ENCODE assay signal across 25 cellular contexts in genomic region chr2:45396671-45397070, GRCh38.
DNase-seq lines count a peak whose midpoint lies in the region; ATAC-seq, FAIRE-seq and TF ChIP-seq lines count a peak whose summit lies in the region.
"Had no signal": no experiment of that assay in that cellular context is flagged by ENCODE, and none has a peak within 500 bp of the region (broad histone marks: within the 10 kb centered on the region; RNA-seq: fewer than 3 reads in every experiment).

No MANE protein-coding gene starts in this region.

- TF ChIP-seq EP300 in Ishikawa (IDR thresholded peaks at IDR 0.05; ENCODE audit: borderline replicate concordance) (no peak), SK-N-SH (IDR thresholded peaks at IDR 0.05; ENCODE audit: borderline replicate concordance in 1 of 2, low read depth in 1 of 2, low read length in 1 of 2) (no peak)

- H3K9me3 ChIP-seq in SK-N-SH, result no peaks in the 10 kb centered on the region
- H3K9me3 ChIP-seq: HAP-1 had no signal

- H3K4me3 ChIP-seq in SK-N-SH (ENCODE audit: low read depth in 2 of 2, low read length in 1 of 2), result no peak overlapping the region
- H3K4me3 ChIP-seq: HAP-1 had no signal

- no peak for TF ChIP-seq CTCF in WTC11 (IDR thresholded peaks at IDR 0.05)
- no peak for TF ChIP-seq CTCF in SK-N-SH (IDR thresholded peaks at IDR 0.05)

- FAIRE-seq in GM19239 (lab: Jason Lieb, UNC) (peak; percentile 62), HTR-8/SVneo (lab: Jason Lieb, UNC) (no peak)

- H3K27me3 Mint-ChIP-seq in WTC11 (ENCODE audit: low read depth), result no peaks in the 10 kb centered on the region
- H3K27me3 Mint-ChIP-seq: CD8-positive, alpha-beta memory T cell had no signal

- H3K4me1 ChIP-seq in SK-N-SH (ENCODE audit: control insufficient read depth in 1 of 2, insufficient read depth in 2 of 2, low read depth in 1 of 2, low read length in 1 of 2), result peaks cover 7 to 15% of the 10 kb centered on the region in 2 experiments; a peak in 3 of 4 replicates
- H3K4me1 ChIP-seq: HAP-1 had no signal

- H3K27ac ChIP-seq in SK-N-SH (ENCODE audit: low read depth in 2 of 2, low read length in 1 of 2), result no peak overlapping the region
- H3K27ac ChIP-seq: C4-2B had no signal

- 87% methylated on average over 1 of the region's 1 CpG for WGBS in SK-N-SH (ENCODE audit: low lambda C conversion rate)

- H3K27ac Mint-ChIP-seq in WTC11, result peak overlapping the region; percentile 69; the same call in 1 of the 2 replicates
- H3K27ac Mint-ChIP-seq: CD8-positive, alpha-beta memory T cell; T-helper 2 cell treated with Interferon-gamma antibody and Interleukin-4, amounts not matched to agents 5 μg/mL and 100 μg/mL, for 36 hours had no signal

- H3K9me2 ChIP-seq in SK-N-SH, result no peaks in the 10 kb centered on the region

- H3F3A ChIP-seq in SK-N-SH (replicated peaks; ENCODE audit: insufficient read depth), result no peaks in the 10 kb centered on the region

- TF ChIP-seq RAD21 in Ishikawa (IDR thresholded peaks at IDR 0.05; ENCODE audit: low read depth), result no peak
- TF ChIP-seq RAD21 in SK-N-SH (IDR thresholded peaks at IDR 0.05; ENCODE audit: low read length), result no peak

- CTCF ChIA-PET in WTC11 (lab: Charles Lee) (no interaction called here), SK-N-SH (lab: Yijun Ruan, JAX) (interaction anchor here (1.0 to 1.3 kb wide), 2 partner anchors 36 to 98 kb away, joined by 4 to 5 read pairs; no protein-coding TSS in a partner anchor)

- H3K4me2 ChIP-seq in SK-N-SH, result no peak overlapping the region

- no peak overlapping the region for H3K4me3 Mint-ChIP-seq in WTC11
- H3K4me3 Mint-ChIP-seq: CD8-positive, alpha-beta memory T cell; T-helper 2 cell treated with Interferon-gamma antibody and Interleukin-4, amounts not matched to agents 5 μg/mL and 100 μg/mL, for 36 hours had no signal

- H3K36me3 Mint-ChIP-seq in WTC11, result no peaks in the 10 kb centered on the region; the same call in 1 of the 2 replicates

- no peak for DNase-seq in GM19239 (ENCODE audit: insufficient read length, low spot score)
- no peak for DNase-seq in WTC11 (ENCODE audit: low spot score)
- DNase-seq in fibroblast of the conjunctiva (ENCODE audit: low read depth), result peak; percentile 17
- no peak for DNase-seq in SK-N-SH
- DNase-seq in HTR-8/SVneo (ENCODE audit: insufficient read length, low spot score), result no peak
- DNase-seq in NCI-H1417 treated with DMSO at 0.1 percent for 48 hours (lab: John Stamatoyannopoulos, UW), result no peak
- no peak for DNase-seq in RKO (ENCODE audit: low spot score)
- DNase-seq: Calu3; CD8-positive, alpha-beta memory T cell; DMS153; GF-D8; IMR-90; Karpas-422; NCI-H1694 treated with DMSO at 0.1 percent for 48 hours; NCI-H2107; NCI-H226; NCI-H774; PC-3; RPMI8226; SHP77 had no signal

- no peaks in the 10 kb centered on the region for H4K20me1 ChIP-seq in SK-N-SH (ENCODE audit: insufficient read depth)

- H3K9me3 Mint-ChIP-seq in WTC11, result no peaks in the 10 kb centered on the region
- H3K9me3 Mint-ChIP-seq: CD8-positive, alpha-beta memory T cell; T-helper 2 cell treated with Interferon-gamma antibody and Interleukin-4, amounts not matched to agents 5 μg/mL and 100 μg/mL, for 36 hours had no signal

- peaks cover 69% of the 10 kb centered on the region for H3K4me1 Mint-ChIP-seq in WTC11
- H3K4me1 Mint-ChIP-seq: CD8-positive, alpha-beta memory T cell had no signal

- no peaks in the 10 kb centered on the region for H3K79me2 ChIP-seq in SK-N-SH (ENCODE audit: insufficient read depth)

- H2AFZ ChIP-seq in SK-N-SH (ENCODE audit: low read depth), result no peak overlapping the region

- ATAC-seq in WTC11, result no peak
- ATAC-seq: PC-3, SK-N-SH treated with all-trans-retinoic acid at 6 μM for 48 hours had no signal

- POLR2A ChIA-PET in WTC11 (lab: Charles Lee), result no interaction called here
- POLR2A ChIA-PET in SK-N-SH (lab: Yijun Ruan, JAX), result no interaction called here

- peaks cover 6 to 14% of the 10 kb centered on the region in 2 experiments for H3K36me3 ChIP-seq in SK-N-SH (replicated peaks in 1 of 2; ENCODE audit: control insufficient read depth in 1 of 2, insufficient read depth in 2 of 2, low read length in 1 of 2)
- H3K36me3 ChIP-seq: HAP-1 had no signal

- H3K9ac ChIP-seq in SK-N-SH, result no peak overlapping the region

- no peaks in the 10 kb centered on the region for H3K27me3 ChIP-seq in SK-N-SH (ENCODE audit: insufficient read depth)

TF ChIP-seq in Ishikawa, 13 proteins besides CTCF, POLR2A, EP300 and RAD21:
- TF ChIP-seq TCF12 (IDR thresholded peaks at IDR 0.05; ENCODE audit: low read depth) (no peak), TAF1 (IDR thresholded peaks at IDR 0.05; ENCODE audit: low read depth) (no peak), CEBPB (IDR thresholded peaks at IDR 0.05) (0 out of 2 replicates have a peak, but pooled peaks have one; percentile 6)

TF ChIP-seq in WTC11, 78 proteins besides CTCF, POLR2A, EP300 and RAD21 (continues in another document):
- TF ChIP-seq E2F5 (CRISPR knock-in tag; IDR thresholded peaks at IDR 0.05) (no peak), ZBTB21 (CRISPR knock-in tag; IDR thresholded peaks at IDR 0.05; ENCODE audit: borderline replicate concordance) (no peak), ZNF671 (CRISPR knock-in tag; IDR thresholded peaks at IDR 0.05) (no peak), FOXP1 (CRISPR knock-in tag; IDR thresholded peaks at IDR 0.05; ENCODE audit: borderline replicate concordance) (no peak)
- TF ChIP-seq, protein P1, sequence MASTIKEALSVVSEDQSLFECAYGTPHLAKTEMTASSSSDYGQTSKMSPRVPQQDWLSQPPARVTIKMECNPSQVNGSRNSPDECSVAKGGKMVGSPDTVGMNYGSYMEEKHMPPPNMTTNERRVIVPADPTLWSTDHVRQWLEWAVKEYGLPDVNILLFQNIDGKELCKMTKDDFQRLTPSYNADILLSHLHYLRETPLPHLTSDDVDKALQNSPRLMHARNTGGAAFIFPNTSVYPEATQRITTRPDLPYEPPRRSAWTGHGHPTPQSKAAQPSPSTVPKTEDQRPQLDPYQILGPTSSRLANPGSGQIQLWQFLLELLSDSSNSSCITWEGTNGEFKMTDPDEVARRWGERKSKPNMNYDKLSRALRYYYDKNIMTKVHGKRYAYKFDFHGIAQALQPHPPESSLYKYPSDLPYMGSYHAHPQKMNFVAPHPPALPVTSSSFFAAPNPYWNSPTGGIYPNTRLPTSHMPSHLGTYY (CRISPR knock-in tag; IDR thresholded peaks at IDR 0.05), result no peak
- TF ChIP-seq, protein P2, sequence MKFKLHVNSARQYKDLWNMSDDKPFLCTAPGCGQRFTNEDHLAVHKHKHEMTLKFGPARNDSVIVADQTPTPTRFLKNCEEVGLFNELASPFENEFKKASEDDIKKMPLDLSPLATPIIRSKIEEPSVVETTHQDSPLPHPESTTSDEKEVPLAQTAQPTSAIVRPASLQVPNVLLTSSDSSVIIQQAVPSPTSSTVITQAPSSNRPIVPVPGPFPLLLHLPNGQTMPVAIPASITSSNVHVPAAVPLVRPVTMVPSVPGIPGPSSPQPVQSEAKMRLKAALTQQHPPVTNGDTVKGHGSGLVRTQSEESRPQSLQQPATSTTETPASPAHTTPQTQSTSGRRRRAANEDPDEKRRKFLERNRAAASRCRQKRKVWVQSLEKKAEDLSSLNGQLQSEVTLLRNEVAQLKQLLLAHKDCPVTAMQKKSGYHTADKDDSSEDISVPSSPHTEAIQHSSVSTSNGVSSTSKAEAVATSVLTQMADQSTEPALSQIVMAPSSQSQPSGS (CRISPR knock-in tag; IDR thresholded peaks at IDR 0.05; ENCODE audit: borderline replicate concordance, low read depth), result no peak

TF ChIP-seq in SK-N-SH, 30 proteins besides CTCF, POLR2A, EP300 and RAD21:
- TF ChIP-seq GATA2 (CRISPR knock-in tag; IDR thresholded peaks at IDR 0.05), result no peak
- TF ChIP-seq, protein P3, sequence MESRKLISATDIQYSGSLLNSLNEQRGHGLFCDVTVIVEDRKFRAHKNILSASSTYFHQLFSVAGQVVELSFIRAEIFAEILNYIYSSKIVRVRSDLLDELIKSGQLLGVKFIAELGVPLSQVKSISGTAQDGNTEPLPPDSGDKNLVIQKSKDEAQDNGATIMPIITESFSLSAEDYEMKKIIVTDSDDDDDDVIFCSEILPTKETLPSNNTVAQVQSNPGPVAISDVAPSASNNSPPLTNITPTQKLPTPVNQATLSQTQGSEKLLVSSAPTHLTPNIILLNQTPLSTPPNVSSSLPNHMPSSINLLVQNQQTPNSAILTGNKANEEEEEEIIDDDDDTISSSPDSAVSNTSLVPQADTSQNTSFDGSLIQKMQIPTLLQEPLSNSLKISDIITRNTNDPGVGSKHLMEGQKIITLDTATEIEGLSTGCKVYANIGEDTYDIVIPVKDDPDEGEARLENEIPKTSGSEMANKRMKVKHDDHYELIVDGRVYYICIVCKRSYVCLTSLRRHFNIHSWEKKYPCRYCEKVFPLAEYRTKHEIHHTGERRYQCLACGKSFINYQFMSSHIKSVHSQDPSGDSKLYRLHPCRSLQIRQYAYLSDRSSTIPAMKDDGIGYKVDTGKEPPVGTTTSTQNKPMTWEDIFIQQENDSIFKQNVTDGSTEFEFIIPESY (IDR thresholded peaks at IDR 0.05; ENCODE audit: borderline replicate concordance, low read depth), result no peak
- no peak for TF ChIP-seq RXRA (IDR thresholded peaks at IDR 0.05; ENCODE audit: borderline replicate concordance, low read depth)
- no peak for TF ChIP-seq SMC3 (IDR thresholded peaks at IDR 0.05; ENCODE audit: low read depth, low read length)
- no peak for TF ChIP-seq FOXJ3 (CRISPR knock-in tag; IDR thresholded peaks at IDR 0.05)
- no peak for TF ChIP-seq EZH2phosphoT487 (IDR thresholded peaks at IDR 0.05; ENCODE audit: borderline replicate concordance, low read depth)
- no peak for TF ChIP-seq USF1 (IDR thresholded peaks at IDR 0.05; ENCODE audit: borderline replicate concordance, low read depth)
- TF ChIP-seq RFX5 (IDR thresholded peaks at IDR 0.05; ENCODE audit: low read length), result no peak
- no peak for TF ChIP-seq YY1 (IDR thresholded peaks at IDR 0.05; ENCODE audit: low read depth)
- no peak for TF ChIP-seq RCOR1 (IDR thresholded peaks at IDR 0.05; ENCODE audit: low read length)
- TF ChIP-seq JUND (IDR thresholded peaks at IDR 0.05), result no peak
- TF ChIP-seq ELF1 (IDR thresholded peaks at IDR 0.05), result no peak
- no peak for TF ChIP-seq MAX (IDR thresholded peaks at IDR 0.05; ENCODE audit: low read depth)
- TF ChIP-seq SIN3A (IDR thresholded peaks at IDR 0.05; ENCODE audit: borderline replicate concordance, low read depth, low read length), result no peak
- no peak for TF ChIP-seq CHD2 (IDR thresholded peaks at IDR 0.05; ENCODE audit: low read length, partially characterized antibody)
